ENCODE assay signal across 9 cellular contexts in the genomic region with DNA sequence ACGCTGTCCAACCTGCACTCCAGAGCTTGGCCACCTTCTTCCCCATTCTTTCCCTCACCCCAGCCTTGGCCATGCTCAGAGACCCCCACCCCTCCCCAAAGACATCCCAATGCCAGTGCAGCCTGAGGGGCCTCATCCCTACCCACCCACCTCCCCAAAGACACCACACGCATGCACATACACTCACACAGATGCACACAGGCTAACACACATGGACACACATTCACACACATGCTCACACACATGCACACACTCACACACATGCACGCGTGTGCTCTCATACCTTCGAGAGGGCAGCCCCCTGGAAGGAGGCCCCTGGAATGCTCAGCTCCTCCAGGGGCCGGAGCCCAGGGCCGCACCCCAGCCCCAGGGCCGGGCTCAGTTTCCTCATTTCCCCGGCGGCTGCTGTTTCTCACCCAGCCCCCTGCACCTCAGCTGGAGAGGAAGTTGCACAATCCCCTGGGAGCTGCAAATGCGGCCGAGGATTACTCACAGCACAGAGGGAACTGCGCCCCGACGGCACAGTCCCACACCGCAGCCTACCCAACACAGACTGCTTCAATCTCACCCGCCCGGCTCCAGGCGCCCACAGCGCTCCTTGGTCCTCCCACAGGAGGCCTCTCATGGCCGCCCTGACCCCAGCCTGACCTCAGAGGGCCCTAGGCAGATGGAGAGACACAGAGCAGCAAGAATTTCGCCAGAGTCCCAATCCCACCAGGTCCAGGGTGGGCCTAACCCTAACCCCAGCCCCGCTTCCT. TPM values are rescaled to one million over a fixed set of nuclear protein-coding genes. Genes with fewer than 3 reads are reported as not detected.
DNase-seq lines count a peak whose midpoint lies in the region; ATAC-seq and TF ChIP-seq lines count a peak whose summit lies in the region.
"Had no signal": no experiment of that assay in that cellular context is flagged by ENCODE, and none has a peak within 500 bp of the region (broad histone marks: within the 10 kb centered on the region; RNA-seq: fewer than 3 reads in every experiment).

No MANE protein-coding gene starts in this region.

- peak overlapping the region; percentile 43 for H4K8ac ChIP-seq in neuronal stem cell (ENCODE audit: low read depth, low read length)

- ATAC-seq in GM19397 (IDR thresholded peaks at IDR 0.05; ENCODE audit: unreplicated experiment), result peak; percentile 63
- ATAC-seq in HG03439 (IDR thresholded peaks at IDR 0.05; ENCODE audit: unreplicated experiment), result peak; percentile 43
- ATAC-seq in GM19324 (IDR thresholded peaks at IDR 0.05; ENCODE audit: low FRiP score, unreplicated experiment), result no peak

- H3K18ac ChIP-seq in neuronal stem cell (ENCODE audit: low read length), result peak overlapping the region; percentile 70

- H4K91ac ChIP-seq in neuronal stem cell (ENCODE audit: low read depth, low read length, poor library complexity), result no peak overlapping the region

- H3K9ac ChIP-seq in SK-N-MC (ENCODE audit: insufficient read length) (peak overlapping the region; percentile 66), neuronal stem cell (ENCODE audit: low read depth, low read length, poor library complexity) (peak overlapping the region; percentile 30)

- H3K27ac Mint-ChIP-seq in CD14-positive monocyte, result peak overlapping the region; percentile 97 to 99 (median 98)

- WGBS in neuronal stem cell (ENCODE audit: extremely low coverage in 2 of 2, insufficient read length in 2 of 2, insufficient replicate concordance in 1 of 2), 2 donors, result no CpG with 5 or more reads among the region's 23 CpGs

- DNase-seq in CD14-positive monocyte (ENCODE audit: low spot score) (peak; percentile 96), SK-N-MC (ENCODE audit: low read depth, low spot score) (peak; percentile 80), fibroblast of peridontal ligament (ENCODE audit: extremely low read depth) (peak; percentile 69), neuronal stem cell (ENCODE audit: low spot score) (no peak)
- no peak for DNase-seq in activated naive CD4-positive, alpha-beta T cell treated with anti-CD3 and anti-CD28 coated beads, Interleukin-2, amount 50 U/mL, for 16 hours

- H2BK15ac ChIP-seq in neuronal stem cell (ENCODE audit: low read length), result no peak overlapping the region

- no peak overlapping the region for H2BK12ac ChIP-seq in neuronal stem cell (ENCODE audit: low read length)

- H3K36me3 ChIP-seq in SK-N-MC (ENCODE audit: insufficient read depth, low read length) (no peaks in the 10 kb centered on the region), neuronal stem cell (replicated peaks in 1 of 2; ENCODE audit: control insufficient read depth in 2 of 2, insufficient read depth in 2 of 2, low read length in 2 of 2) (no peaks in the 10 kb centered on the region)

- H3K27ac ChIP-seq in SK-N-MC (peak overlapping the region; percentile 73; the same call in 1 of the 2 replicates), neuronal stem cell (replicated peaks; ENCODE audit: low read length) (no peak overlapping the region)

- H3K27me3 Mint-ChIP-seq in CD14-positive monocyte (ENCODE audit: low read depth in 3 of 3), result peaks cover 0 to 1% (median 0%) of the 10 kb centered on the region in 3 donors

- no peaks in the 10 kb centered on the region for H3K79me1 ChIP-seq in neuronal stem cell (ENCODE audit: low read depth, low read length)

- H3K4me3 Mint-ChIP-seq in CD14-positive monocyte, result peak overlapping the region; percentile 81 to 93

- H3K9me3 Mint-ChIP-seq in CD14-positive monocyte, result no peaks in the 10 kb centered on the region

- peaks cover 0 to 21% (median 0%) of the 10 kb centered on the region in 3 experiments for H3K27me3 ChIP-seq in neuronal stem cell (ENCODE audit: control insufficient read depth in 3 of 3, insufficient read depth in 3 of 3, low read depth in 1 of 3, low read length in 3 of 3)

- peaks cover 0 to 2% of the 10 kb centered on the region in 2 donors for H3K4me1 ChIP-seq in neuronal stem cell (ENCODE audit: control insufficient read depth in 2 of 2, insufficient read depth in 1 of 2, low read depth in 1 of 2, low read length in 2 of 2)

- no peak overlapping the region for H2BK120ac ChIP-seq in neuronal stem cell (ENCODE audit: low read depth, low read length)

- no peak overlapping the region for H3K4me2 ChIP-seq in neuronal stem cell (ENCODE audit: insufficient read depth, low read length, poor library complexity, severe bottlenecking)

- intact Hi-C loops in CD14-positive monocyte (cut with micrococcal nuclease), result loop anchor here (1.0 to 10.0 kb wide), 4 partner anchors 17 to 1064 kb away; a partner anchor contains a TSS

- no peaks in the 10 kb centered on the region for H3K9me3 ChIP-seq in SK-N-MC (ENCODE audit: low read depth, low read length)
- H3K9me3 ChIP-seq in neuronal stem cell (replicated peaks in 1 of 2; ENCODE audit: control insufficient read depth in 2 of 2, insufficient read depth in 1 of 2, low read depth in 1 of 2, low read length in 2 of 2), result no peaks in the 10 kb centered on the region

- TF ChIP-seq CTCF in CD14-positive monocyte (IDR thresholded peaks at IDR 0.05), result no peak

- peaks cover 92% of the 10 kb centered on the region for H3K4me1 Mint-ChIP-seq in CD14-positive monocyte

- peak overlapping the region; percentile 12 for H2AK5ac ChIP-seq in neuronal stem cell (ENCODE audit: low read depth, low read length)

- H3K14ac ChIP-seq in neuronal stem cell (ENCODE audit: low read length), result no peak overlapping the region

- no peak overlapping the region for H3K23ac ChIP-seq in neuronal stem cell (ENCODE audit: low read depth, low read length, poor library complexity)

- H2BK5ac ChIP-seq in neuronal stem cell (ENCODE audit: low read length), result peak overlapping the region; percentile 68

- H3K4me3 ChIP-seq in SK-N-MC, result peak overlapping the region; percentile 65
- H3K4me3 ChIP-seq in neuronal stem cell (ENCODE audit: low read length in 2 of 2), result no peak overlapping the region

- peaks cover 17 to 32% of the 10 kb centered on the region in 2 donors for H3K36me3 Mint-ChIP-seq in CD14-positive monocyte

- peak overlapping the region; percentile 37 for H3K4ac ChIP-seq in neuronal stem cell (ENCODE audit: low read length)

- peak overlapping the region; percentile 9 for H2AFZ ChIP-seq in neuronal stem cell (ENCODE audit: low read length)

RNA-seq across cellular contexts. Expression of a gene that starts 12.1 kb away (rescaled TPM):
- 10 to 100 TPM; 42.6 to 60.0 TPM for polyA plus RNA-seq in CD14-positive monocyte
- 1.1 TPM for polyA plus RNA-seq in neuronal stem cell (2013, experiment 1 of 2)
- polyA plus RNA-seq in neuronal stem cell (2013, experiment 2 of 2), result 1.1 TPM

RNA-seq across cellular contexts. Expression of a gene that starts 23.8 kb away (rescaled TPM):
- polyA plus RNA-seq in CD14-positive monocyte, result not detected
- polyA plus RNA-seq in neuronal stem cell (2013, experiment 1 of 2), result 0.03 TPM
- polyA plus RNA-seq in neuronal stem cell (2013, experiment 2 of 2), result 0.07 TPM
- polyA plus RNA-seq: neural cell had no signal

RNA-seq across cellular contexts. Expression of a gene that starts 56.3 kb away (rescaled TPM):
- polyA plus RNA-seq in CD14-positive monocyte, result 1 to 10 TPM; 1.3 to 2.6 TPM
- 8.3 TPM for polyA plus RNA-seq in neuronal stem cell (2013, experiment 1 of 2)
- polyA plus RNA-seq in neuronal stem cell (2013, experiment 2 of 2), result 8.2 TPM

RNA-seq across cellular contexts. Expression of a gene that starts 57.2 kb away (rescaled TPM):
- polyA plus RNA-seq in CD14-positive monocyte, result not detected
- 0.59 TPM for polyA plus RNA-seq in neuronal stem cell (2013, experiment 1 of 2)
- polyA plus RNA-seq in neuronal stem cell (2013, experiment 2 of 2), result 1.0 TPM

Comparison
In these comparisons a context has a peak if more than half of its experiments do, and no peak if none do; other contexts are left out.
1. DNase-seq: peak in CD14-positive monocyte (single experiment), SK-N-MC (single experiment) and fibroblast of peridontal ligament (single experiment); none in neuronal stem cell (single experiment) and activated naive CD4-positive, alpha-beta T cell treated with anti-CD3 and anti-CD28 coated beads, Interleukin-2, amount 50 U/mL, for 16 hours (single experiment).